Comparison of ENCODE assay signal across 8 cellular contexts in the genomic region with DNA sequence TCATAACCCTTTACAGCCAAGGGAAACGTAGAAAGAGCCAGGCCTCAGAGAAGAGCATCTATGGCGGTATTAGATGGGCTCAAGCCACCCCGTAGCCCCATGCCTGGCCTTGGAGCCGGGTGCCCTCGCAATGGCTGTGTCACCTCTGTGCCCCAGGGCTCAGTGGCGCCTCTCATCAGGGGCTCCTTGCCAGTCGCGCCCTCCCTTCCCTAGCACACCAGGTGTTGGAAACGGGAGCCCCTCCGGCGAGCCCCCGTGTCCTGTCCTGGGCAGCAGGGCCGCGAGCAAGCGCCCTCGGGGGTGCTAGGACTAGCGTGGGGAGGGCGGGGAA. TPM values are rescaled to one million over a fixed set of nuclear protein-coding genes. Genes with fewer than 3 reads are reported as not detected.
DNase-seq lines count a peak whose midpoint lies in the region; ATAC-seq and TF ChIP-seq lines count a peak whose summit lies in the region.

No MANE protein-coding gene starts in this region.

- WGBS in mammary epithelial cell (ENCODE audit: low coverage, missing lambda C conversion rate): 13% methylated on average over 10 of the region's 18 CpGs
- 0 to 1% methylated on average over 7 to 10 of the region's 18 CpGs for WGBS in mesodermal cell (ENCODE audit: insufficient coverage in 2 of 2), 2 experiments

- CTCF ChIA-PET in mammary epithelial cell (lab: Charles Lee; ENCODE audit: low non-redundant PET): no interaction called here

- no peaks in the 10 kb centered on the region for H3K27me3 ChIP-seq in mammary epithelial cell (ENCODE audit: insufficient read depth, low read length)
- H3K27me3 ChIP-seq in vagina: no peaks in the 10 kb centered on the region

- H3K79me2 ChIP-seq in mammary epithelial cell (ENCODE audit: insufficient read depth, low read length): peaks cover 37% of the 10 kb centered on the region

- ATAC-seq in HG03025 (IDR thresholded peaks at IDR 0.05; ENCODE audit: low FRiP score, unreplicated experiment): peak; percentile 9
- ATAC-seq in GM21390 (IDR thresholded peaks at IDR 0.05; ENCODE audit: unreplicated experiment): no peak

- H3K4me1 ChIP-seq in mammary epithelial cell (ENCODE audit: insufficient read depth, low read length): peaks cover 3% of the 10 kb centered on the region
- peaks cover 5% of the 10 kb centered on the region for H3K4me1 ChIP-seq in mesodermal cell (ENCODE audit: control insufficient read depth, insufficient read depth, low read length, poor library complexity, severe bottlenecking)
- H3K4me1 ChIP-seq in vagina: peaks cover 17% of the 10 kb centered on the region

- H3K9me3 ChIP-seq in mammary epithelial cell (replicated peaks; ENCODE audit: insufficient read depth, low read length) (peaks cover 30% of the 10 kb centered on the region), mesodermal cell (ENCODE audit: control insufficient read depth, low read length) (peaks cover 68% of the 10 kb centered on the region), vagina (peaks cover 12% of the 10 kb centered on the region)

- in situ Hi-C loops in mammary epithelial cell (cut with MboI; ENCODE audit: low sequenced_read_pairs in 2 of 2): no loop called here

- dilution Hi-C loops in mammary epithelial cell (cut with HindIII; ENCODE audit: low sequenced_read_pairs): no loop called here

- BruUV-seq in mammary epithelial cell (replicated peaks; lab: Mats Ljungman, UMichigan): no TSS peak

- peak overlapping the region; percentile 13 for H3K27ac ChIP-seq in mammary epithelial cell (ENCODE audit: insufficient read depth, low read depth, low read length)
- H3K27ac ChIP-seq in mesodermal cell (ENCODE audit: low read depth, low read length, severe bottlenecking): peak overlapping the region; percentile 73
- peak overlapping the region; percentile 15 for H3K27ac ChIP-seq in vagina

- intact Hi-C loops in mammary epithelial cell (cut with micrococcal nuclease) (loop anchor here (1.0 kb wide), 2 partner anchors 55 to 203 kb away; partner anchors contain the start of genes ZNF329 and ZNF606), vagina (cut with DNase I) (no loop called here)

- H4K20me1 ChIP-seq in mammary epithelial cell (ENCODE audit: insufficient read depth, low read length): no peaks in the 10 kb centered on the region

- TF ChIP-seq CTCF in AG10803 (conservative IDR thresholded peaks at IDR 0.05; ENCODE audit: low read length): no peak
- no peak for TF ChIP-seq CTCF in mammary epithelial cell (conservative IDR thresholded peaks at IDR 0.05 in 1 of 2, IDR thresholded peaks at IDR 0.05 in 1 of 2; ENCODE audit: extremely low read depth in 1 of 2, insufficient read depth in 1 of 2, low read depth in 1 of 2, low read length in 2 of 2)
- no peak for TF ChIP-seq CTCF in vagina (IDR thresholded peaks at IDR 0.05)

- DNase-seq in AG10803 (ENCODE audit: low read depth) (no peak), mammary epithelial cell (peak; percentile 5), vagina (ENCODE audit: extremely low spot score in 2 of 2) (no peak), NCI-H446 treated with DMSO at 0.1 percent for 48 hours (lab: John Stamatoyannopoulos, UW) (no peak), retina (no peak)

- peaks cover 1% of the 10 kb centered on the region for H3K36me3 ChIP-seq in mammary epithelial cell (ENCODE audit: insufficient read depth, low read length)
- H3K36me3 ChIP-seq in mesodermal cell (ENCODE audit: control insufficient read depth, insufficient read depth, low read length): peaks cover 35% of the 10 kb centered on the region
- peaks cover 0 to 26% of the 10 kb centered on the region in 2 donors for H3K36me3 ChIP-seq in vagina

- no peak for TF ChIP-seq POLR2A in vagina (IDR thresholded peaks at IDR 0.05)

- peak overlapping the region; percentile 86 for H3K4me2 ChIP-seq in mammary epithelial cell (ENCODE audit: insufficient read depth, low read depth, low read length)

- H3K4me3 ChIP-seq in AG10803 (ENCODE audit: low read length) (peak overlapping the region; percentile 89), mammary epithelial cell (replicated peaks in 1 of 3; ENCODE audit: insufficient read depth in 1 of 3, low read depth in 2 of 3, low read length in 3 of 3) (peak overlapping the region; percentile 78 to 80 (median 79)), mesodermal cell (ENCODE audit: extremely low read depth, insufficient read depth, low read length, poor library complexity, severe bottlenecking) (peak overlapping the region; percentile 98), vagina (peak overlapping the region; percentile 70 to 80)

- H3K9ac ChIP-seq in mammary epithelial cell (ENCODE audit: insufficient read depth, low read length): peak overlapping the region; percentile 41

- H2AFZ ChIP-seq in mammary epithelial cell (ENCODE audit: low read depth, low read length): peak overlapping the region; percentile 93

RNA-seq across cellular contexts. Expression of gene ZNF256, which starts 0.5 kb away (rescaled TPM):
- total RNA-seq in mammary epithelial cell: 1 to 10 TPM; 3.7 to 5.8 TPM
- 2.1 TPM for polyA plus RNA-seq in mammary epithelial cell
- polyA minus RNA-seq in mammary epithelial cell: 5.5 TPM
- 8.5 TPM for polyA plus RNA-seq in mesodermal cell (2013, experiment 1 of 2)
- 5.6 TPM for polyA plus RNA-seq in mesodermal cell (2013, experiment 2 of 2)
- total RNA-seq in vagina: 3.7 TPM

RNA-seq across cellular contexts. Expression of gene ZNF418, which starts 11.9 kb away (rescaled TPM):
- total RNA-seq in mammary epithelial cell (1 to 10 TPM; 3.0 to 4.7 TPM), vagina (3.2 TPM)
- polyA plus RNA-seq in mammary epithelial cell: 1.5 TPM
- polyA minus RNA-seq in mammary epithelial cell: 2.7 TPM
- 9.0 TPM for polyA plus RNA-seq in mesodermal cell (2013, experiment 1 of 2)
- polyA plus RNA-seq in mesodermal cell (2013, experiment 2 of 2): 5.5 TPM

RNA-seq across cellular contexts. Expression of gene C19orf18, which starts 27.3 kb away (rescaled TPM):
- total RNA-seq in mammary epithelial cell (under 1 TPM; 0.50 to 0.92 TPM), vagina (2.9 TPM)
- 0.08 TPM for polyA plus RNA-seq in mammary epithelial cell
- polyA minus RNA-seq in mammary epithelial cell: not detected
- polyA plus RNA-seq in mesodermal cell (2013, experiment 1 of 2): not detected
- polyA plus RNA-seq in mesodermal cell (2013, experiment 2 of 2): 0.96 TPM

RNA-seq across cellular contexts. Expression of gene ZNF417, which starts 30.7 kb away (rescaled TPM):
- total RNA-seq in mammary epithelial cell (10 to 100 TPM in 1 of 2 donors, 1 to 10 TPM in 1; 8.2 to 16.2 TPM), vagina (7.9 TPM)
- polyA plus RNA-seq in mammary epithelial cell: 2.1 TPM
- polyA minus RNA-seq in mammary epithelial cell: 14.6 TPM
- 8.6 TPM for polyA plus RNA-seq in mesodermal cell (2013, experiment 1 of 2)
- polyA plus RNA-seq in mesodermal cell (2013, experiment 2 of 2): 9.2 TPM

RNA-seq across cellular contexts. Expression of gene ZNF606, which starts 55.6 kb away (rescaled TPM):
- total RNA-seq in mammary epithelial cell: 10 to 100 TPM in 1 of 2 donors, 1 to 10 TPM in 1; 8.0 to 19.0 TPM
- 1.9 TPM for polyA plus RNA-seq in mammary epithelial cell
- polyA minus RNA-seq in mammary epithelial cell: 2.7 TPM
- polyA plus RNA-seq in mesodermal cell (2013, experiment 1 of 2): 12.3 TPM
- polyA plus RNA-seq in mesodermal cell (2013, experiment 2 of 2): 13.3 TPM
- 10.1 TPM for total RNA-seq in vagina

Comparison
In these comparisons a context has a peak if more than half of its experiments do, and no peak if none do; other contexts are left out.
1. H3K27ac ChIP-seq: peak in every context shown above with its lines; median percentile 73 in mesodermal cell; 15 in vagina; 13 in mammary epithelial cell.